ENCODE assay signal across 9 cellular contexts in the genomic region with DNA sequence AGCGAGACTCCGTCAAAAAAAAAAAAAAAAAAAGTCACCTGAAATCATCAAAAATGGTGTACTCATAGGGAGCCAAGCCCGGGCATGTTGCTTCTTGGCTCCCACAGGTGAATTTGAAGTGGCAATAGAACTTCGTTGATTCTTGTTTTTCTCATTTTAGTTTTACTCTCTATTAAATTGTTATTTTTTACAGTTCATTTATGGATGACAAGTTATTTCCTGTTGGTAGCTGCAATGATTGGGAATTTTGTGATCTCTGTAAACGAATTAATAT. TPM values are rescaled to one million over a fixed set of nuclear protein-coding genes. Genes with fewer than 3 reads are reported as not detected.
DNase-seq lines count a peak whose midpoint lies in the region; ATAC-seq and TF ChIP-seq lines count a peak whose summit lies in the region.
"Had no signal": no experiment of that assay in that cellular context is flagged by ENCODE, and none has a peak within 500 bp of the region (broad histone marks: within the 10 kb centered on the region; RNA-seq: fewer than 3 reads in every experiment).

No MANE protein-coding gene starts in this region.

- no peaks in the 10 kb centered on the region for H3K9me3 Mint-ChIP-seq in activated CD4-positive, alpha-beta T cell treated with anti-CD3 and anti-CD28 coated beads, Interleukin-2, amount 10 ng/mL, durations not matched to agents 7 days and 5 days
- no peaks in the 10 kb centered on the region for H3K9me3 Mint-ChIP-seq in WTC11
- no peaks in the 10 kb centered on the region for H3K9me3 Mint-ChIP-seq in stimulated activated naive CD8-positive, alpha-beta T cell treated with anti-CD3 and anti-CD28 coated beads, Interleukin-15, amount 100 ng/mL, for 72 hours

- CTCF ChIA-PET in activated CD4-positive, alpha-beta T cell treated with anti-CD3 and anti-CD28 coated beads, Interleukin-2, amount 10 ng/mL, durations not matched to agents 7 days and 5 days (lab: Charles Lee) = interaction anchor here (0.8 to 4.4 kb wide), 7 partner anchors 10 to 292 kb away, joined by 3 to 31 read pairs (median 7); a partner anchor contains a TSS
- CTCF ChIA-PET in WTC11 (lab: Charles Lee) = no interaction called here

- H3K27me3 Mint-ChIP-seq in activated CD4-positive, alpha-beta T cell treated with anti-CD3 and anti-CD28 coated beads, Interleukin-2, amount 10 ng/mL, durations not matched to agents 7 days and 5 days = no peaks in the 10 kb centered on the region
- H3K27me3 Mint-ChIP-seq in WTC11 (ENCODE audit: low read depth) = no peaks in the 10 kb centered on the region
- H3K27me3 Mint-ChIP-seq in stimulated activated naive CD8-positive, alpha-beta T cell treated with anti-CD3 and anti-CD28 coated beads, Interleukin-15, amount 100 ng/mL, for 72 hours = no peaks in the 10 kb centered on the region

- peak overlapping the region; percentile 94 for H3K4me3 Mint-ChIP-seq in activated CD4-positive, alpha-beta T cell treated with anti-CD3 and anti-CD28 coated beads, Interleukin-2, amount 10 ng/mL, durations not matched to agents 7 days and 5 days
- H3K4me3 Mint-ChIP-seq in WTC11 = peak overlapping the region; percentile 92
- H3K4me3 Mint-ChIP-seq in stimulated activated naive CD8-positive, alpha-beta T cell treated with anti-CD3 and anti-CD28 coated beads, Interleukin-15, amount 100 ng/mL, for 72 hours = peak overlapping the region; percentile 91 to 92

- H3K4me1 Mint-ChIP-seq in activated CD4-positive, alpha-beta T cell treated with anti-CD3 and anti-CD28 coated beads, Interleukin-2, amount 10 ng/mL, durations not matched to agents 7 days and 5 days = peaks cover 55% of the 10 kb centered on the region
- H3K4me1 Mint-ChIP-seq in WTC11 = peaks cover 45% of the 10 kb centered on the region
- H3K4me1 Mint-ChIP-seq in stimulated activated naive CD8-positive, alpha-beta T cell treated with anti-CD3 and anti-CD28 coated beads, Interleukin-15, amount 100 ng/mL, for 72 hours = peaks cover 55% of the 10 kb centered on the region

- ATAC-seq in WTC11 (no peak), omental fat pad (ENCODE audit: low FRiP score) (no peak), HG03442 (IDR thresholded peaks at IDR 0.05; ENCODE audit: unreplicated experiment) (no peak)
- no peak for ATAC-seq in stimulated activated naive CD8-positive, alpha-beta T cell treated with anti-CD3 and anti-CD28 coated beads, Interleukin-15, amount 100 ng/mL, for 72 hours

- POLR2A ChIA-PET in activated CD4-positive, alpha-beta T cell treated with anti-CD3 and anti-CD28 coated beads, Interleukin-2, amount 10 ng/mL, durations not matched to agents 7 days and 5 days (lab: Charles Lee) = interaction anchor here (0.6 kb wide), 1 partner anchor 97 kb away, joined by 13 read pairs; no protein-coding TSS in a partner anchor
- POLR2A ChIA-PET in WTC11 (lab: Charles Lee) = interaction anchor here (1.1 kb wide), 1 partner anchor 10 kb away, joined by 3 read pairs; a partner anchor contains a TSS

- peaks cover 20% of the 10 kb centered on the region for H3K36me3 Mint-ChIP-seq in activated CD4-positive, alpha-beta T cell treated with anti-CD3 and anti-CD28 coated beads, Interleukin-2, amount 10 ng/mL, durations not matched to agents 7 days and 5 days (ENCODE audit: low read depth)
- no peaks in the 10 kb centered on the region for H3K36me3 Mint-ChIP-seq in WTC11

- peak overlapping the region; percentile 98 for H3K27ac Mint-ChIP-seq in activated CD4-positive, alpha-beta T cell treated with anti-CD3 and anti-CD28 coated beads, Interleukin-2, amount 10 ng/mL, durations not matched to agents 7 days and 5 days
- H3K27ac Mint-ChIP-seq in WTC11 = peak overlapping the region; percentile 32; the same call in 1 of the 2 replicates
- peak overlapping the region in 1 of 2 donors; percentile 12 for H3K27ac Mint-ChIP-seq in stimulated activated naive CD8-positive, alpha-beta T cell treated with anti-CD3 and anti-CD28 coated beads, Interleukin-15, amount 100 ng/mL, for 72 hours

- no peak for DNase-seq in activated CD4-positive, alpha-beta T cell treated with anti-CD3 and anti-CD28 coated beads, Interleukin-2, amount 10 ng/mL, durations not matched to agents 7 days and 5 days
- DNase-seq in activated CD4-positive, alpha-beta T cell treated with anti-CD3 and anti-CD28 coated beads, Interleukin-2, amount 50 U/mL, for 48 hours = no peak
- DNase-seq in WTC11 (ENCODE audit: low spot score) (no peak), omental fat pad (ENCODE audit: low spot score) (no peak), hippocampal formation (lab: John Stamatoyannopoulos, UW) (no peak)
- DNase-seq in stimulated activated naive CD8-positive, alpha-beta T cell treated with anti-CD3 and anti-CD28 coated beads, Interleukin-15, amount 100 ng/mL, for 72 hours = no peak
- DNase-seq: NCI-H2081 treated with DMSO at 0.1 percent for 48 hours had no signal

- TF ChIP-seq CTCF in WTC11 (IDR thresholded peaks at IDR 0.05) = no peak
- TF ChIP-seq CTCF in omental fat pad (IDR thresholded peaks at IDR 0.05) = no peak

- H3K4me3 ChIP-seq in iPS-11a (ENCODE audit: low read depth, low read length) = peak overlapping the region; percentile 88

TF ChIP-seq in WTC11, 78 proteins besides CTCF, POLR2A, EP300 and RAD21 (continues in another document):
- TF ChIP-seq OVOL2 (CRISPR knock-in tag; IDR thresholded peaks at IDR 0.05; ENCODE audit: borderline replicate concordance) (no peak), FOXK1 (CRISPR knock-in tag; IDR thresholded peaks at IDR 0.05) (no peak), NFE2L1 (CRISPR knock-in tag; IDR thresholded peaks at IDR 0.05) (no peak), FOXP1 (CRISPR knock-in tag; IDR thresholded peaks at IDR 0.05; ENCODE audit: borderline replicate concordance) (no peak), ESRRA (CRISPR knock-in tag; IDR thresholded peaks at IDR 0.05; ENCODE audit: borderline replicate concordance) (no peak), NR2C2 (CRISPR knock-in tag; IDR thresholded peaks at IDR 0.05) (no peak), NR3C1 (CRISPR knock-in tag; conservative IDR thresholded peaks at IDR 0.05; ENCODE audit: low read depth) (no peak), ZNF232 (CRISPR knock-in tag; IDR thresholded peaks at IDR 0.05) (no peak), SMAD4 (CRISPR knock-in tag; IDR thresholded peaks at IDR 0.05) (no peak)
- TF ChIP-seq, protein P1, sequence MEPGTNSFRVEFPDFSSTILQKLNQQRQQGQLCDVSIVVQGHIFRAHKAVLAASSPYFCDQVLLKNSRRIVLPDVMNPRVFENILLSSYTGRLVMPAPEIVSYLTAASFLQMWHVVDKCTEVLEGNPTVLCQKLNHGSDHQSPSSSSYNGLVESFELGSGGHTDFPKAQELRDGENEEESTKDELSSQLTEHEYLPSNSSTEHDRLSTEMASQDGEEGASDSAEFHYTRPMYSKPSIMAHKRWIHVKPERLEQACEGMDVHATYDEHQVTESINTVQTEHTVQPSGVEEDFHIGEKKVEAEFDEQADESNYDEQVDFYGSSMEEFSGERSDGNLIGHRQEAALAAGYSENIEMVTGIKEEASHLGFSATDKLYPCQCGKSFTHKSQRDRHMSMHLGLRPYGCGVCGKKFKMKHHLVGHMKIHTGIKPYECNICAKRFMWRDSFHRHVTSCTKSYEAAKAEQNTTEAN (CRISPR knock-in tag; IDR thresholded peaks at IDR 0.05) = no peak
- TF ChIP-seq, protein P2, sequence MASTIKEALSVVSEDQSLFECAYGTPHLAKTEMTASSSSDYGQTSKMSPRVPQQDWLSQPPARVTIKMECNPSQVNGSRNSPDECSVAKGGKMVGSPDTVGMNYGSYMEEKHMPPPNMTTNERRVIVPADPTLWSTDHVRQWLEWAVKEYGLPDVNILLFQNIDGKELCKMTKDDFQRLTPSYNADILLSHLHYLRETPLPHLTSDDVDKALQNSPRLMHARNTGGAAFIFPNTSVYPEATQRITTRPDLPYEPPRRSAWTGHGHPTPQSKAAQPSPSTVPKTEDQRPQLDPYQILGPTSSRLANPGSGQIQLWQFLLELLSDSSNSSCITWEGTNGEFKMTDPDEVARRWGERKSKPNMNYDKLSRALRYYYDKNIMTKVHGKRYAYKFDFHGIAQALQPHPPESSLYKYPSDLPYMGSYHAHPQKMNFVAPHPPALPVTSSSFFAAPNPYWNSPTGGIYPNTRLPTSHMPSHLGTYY (CRISPR knock-in tag; IDR thresholded peaks at IDR 0.05) = no peak
- TF ChIP-seq, protein P3, sequence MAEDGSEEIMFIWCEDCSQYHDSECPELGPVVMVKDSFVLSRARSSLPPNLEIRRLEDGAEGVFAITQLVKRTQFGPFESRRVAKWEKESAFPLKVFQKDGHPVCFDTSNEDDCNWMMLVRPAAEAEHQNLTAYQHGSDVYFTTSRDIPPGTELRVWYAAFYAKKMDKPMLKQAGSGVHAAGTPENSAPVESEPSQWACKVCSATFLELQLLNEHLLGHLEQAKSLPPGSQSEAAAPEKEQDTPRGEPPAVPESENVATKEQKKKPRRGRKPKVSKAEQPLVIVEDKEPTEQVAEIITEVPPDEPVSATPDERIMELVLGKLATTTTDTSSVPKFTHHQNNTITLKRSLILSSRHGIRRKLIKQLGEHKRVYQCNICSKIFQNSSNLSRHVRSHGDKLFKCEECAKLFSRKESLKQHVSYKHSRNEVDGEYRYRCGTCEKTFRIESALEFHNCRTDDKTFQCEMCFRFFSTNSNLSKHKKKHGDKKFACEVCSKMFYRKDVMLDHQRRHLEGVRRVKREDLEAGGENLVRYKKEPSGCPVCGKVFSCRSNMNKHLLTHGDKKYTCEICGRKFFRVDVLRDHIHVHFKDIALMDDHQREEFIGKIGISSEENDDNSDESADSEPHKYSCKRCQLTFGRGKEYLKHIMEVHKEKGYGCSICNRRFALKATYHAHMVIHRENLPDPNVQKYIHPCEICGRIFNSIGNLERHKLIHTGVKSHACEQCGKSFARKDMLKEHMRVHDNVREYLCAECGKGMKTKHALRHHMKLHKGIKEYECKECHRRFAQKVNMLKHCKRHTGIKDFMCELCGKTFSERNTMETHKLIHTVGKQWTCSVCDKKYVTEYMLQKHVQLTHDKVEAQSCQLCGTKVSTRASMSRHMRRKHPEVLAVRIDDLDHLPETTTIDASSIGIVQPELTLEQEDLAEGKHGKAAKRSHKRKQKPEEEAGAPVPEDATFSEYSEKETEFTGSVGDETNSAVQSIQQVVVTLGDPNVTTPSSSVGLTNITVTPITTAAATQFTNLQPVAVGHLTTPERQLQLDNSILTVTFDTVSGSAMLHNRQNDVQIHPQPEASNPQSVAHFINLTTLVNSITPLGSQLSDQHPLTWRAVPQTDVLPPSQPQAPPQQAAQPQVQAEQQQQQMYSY (CRISPR knock-in tag; IDR thresholded peaks at IDR 0.05) = no peak

RNA-seq across cellular contexts. Expression of a gene that starts 1.3 kb away (rescaled TPM):
- total RNA-seq in activated CD4-positive, alpha-beta T cell treated with anti-CD3 and anti-CD28 coated beads, Interleukin-2, amount 10 ng/mL, durations not matched to agents 7 days and 5 days = 10 to 100 TPM; 46.1 to 58.8 TPM
- total RNA-seq in WTC11 (2021) (75.3 to 80.9 TPM (median 75.7 TPM) in 3 replicates), omental fat pad (10 to 100 TPM; 33.9 to 92.5 (median 62.4) TPM)

RNA-seq across cellular contexts. Expression of a gene that starts 9.4 kb away (rescaled TPM):
- 10 to 100 TPM; 36.7 to 48.2 TPM for total RNA-seq in activated CD4-positive, alpha-beta T cell treated with anti-CD3 and anti-CD28 coated beads, Interleukin-2, amount 10 ng/mL, durations not matched to agents 7 days and 5 days
- 52.8 to 56.8 TPM (median 56.1 TPM) in 3 replicates for total RNA-seq in WTC11 (2021)
- 10 to 100 TPM; 30.6 to 37.5 (median 33.4) TPM for total RNA-seq in omental fat pad
